2 cellular contexts compared by ENCODE assay signal in the genomic region with DNA sequence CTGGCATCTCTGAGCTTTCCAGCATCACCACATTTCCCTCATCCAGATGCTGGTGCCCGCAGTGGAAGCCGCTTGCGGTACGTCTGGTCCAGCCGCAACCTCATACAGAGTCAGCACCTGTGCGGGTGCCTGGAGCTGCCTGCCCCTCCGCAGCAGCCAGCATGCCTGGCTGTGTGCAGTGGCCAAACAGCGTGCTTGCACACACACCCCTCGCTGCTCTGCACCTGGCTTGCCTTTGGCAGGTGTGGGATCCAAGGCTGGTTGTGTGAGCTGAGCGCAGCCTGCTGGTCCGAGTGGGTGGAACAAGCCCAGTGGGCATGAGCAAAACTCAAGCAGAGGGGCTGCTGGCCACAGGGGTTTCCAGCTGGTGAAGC.
TF ChIP-seq lines count a peak whose summit lies in the region.

No MANE protein-coding gene starts in this region.

TF ChIP-seq in SK-N-SH, 30 proteins besides CTCF, POLR2A, EP300 and RAD21 (continued from another document):
- no peak for TF ChIP-seq RXRA (IDR thresholded peaks at IDR 0.05; ENCODE audit: borderline replicate concordance, low read depth)
- no peak for TF ChIP-seq SMC3 (IDR thresholded peaks at IDR 0.05; ENCODE audit: low read depth, low read length)
- TF ChIP-seq, protein P1, sequence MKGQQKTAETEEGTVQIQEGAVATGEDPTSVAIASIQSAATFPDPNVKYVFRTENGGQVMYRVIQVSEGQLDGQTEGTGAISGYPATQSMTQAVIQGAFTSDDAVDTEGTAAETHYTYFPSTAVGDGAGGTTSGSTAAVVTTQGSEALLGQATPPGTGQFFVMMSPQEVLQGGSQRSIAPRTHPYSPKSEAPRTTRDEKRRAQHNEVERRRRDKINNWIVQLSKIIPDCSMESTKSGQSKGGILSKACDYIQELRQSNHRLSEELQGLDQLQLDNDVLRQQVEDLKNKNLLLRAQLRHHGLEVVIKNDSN (IDR thresholded peaks at IDR 0.05; ENCODE audit: borderline replicate concordance, low read depth), result no peak
- TF ChIP-seq ELF1 (IDR thresholded peaks at IDR 0.05), result no peak
- TF ChIP-seq NFIC (IDR thresholded peaks at IDR 0.05; ENCODE audit: borderline replicate concordance), result no peak
- no peak for TF ChIP-seq NRF1 (IDR thresholded peaks at IDR 0.05; ENCODE audit: low read depth, low read length)
- TF ChIP-seq, protein P2, sequence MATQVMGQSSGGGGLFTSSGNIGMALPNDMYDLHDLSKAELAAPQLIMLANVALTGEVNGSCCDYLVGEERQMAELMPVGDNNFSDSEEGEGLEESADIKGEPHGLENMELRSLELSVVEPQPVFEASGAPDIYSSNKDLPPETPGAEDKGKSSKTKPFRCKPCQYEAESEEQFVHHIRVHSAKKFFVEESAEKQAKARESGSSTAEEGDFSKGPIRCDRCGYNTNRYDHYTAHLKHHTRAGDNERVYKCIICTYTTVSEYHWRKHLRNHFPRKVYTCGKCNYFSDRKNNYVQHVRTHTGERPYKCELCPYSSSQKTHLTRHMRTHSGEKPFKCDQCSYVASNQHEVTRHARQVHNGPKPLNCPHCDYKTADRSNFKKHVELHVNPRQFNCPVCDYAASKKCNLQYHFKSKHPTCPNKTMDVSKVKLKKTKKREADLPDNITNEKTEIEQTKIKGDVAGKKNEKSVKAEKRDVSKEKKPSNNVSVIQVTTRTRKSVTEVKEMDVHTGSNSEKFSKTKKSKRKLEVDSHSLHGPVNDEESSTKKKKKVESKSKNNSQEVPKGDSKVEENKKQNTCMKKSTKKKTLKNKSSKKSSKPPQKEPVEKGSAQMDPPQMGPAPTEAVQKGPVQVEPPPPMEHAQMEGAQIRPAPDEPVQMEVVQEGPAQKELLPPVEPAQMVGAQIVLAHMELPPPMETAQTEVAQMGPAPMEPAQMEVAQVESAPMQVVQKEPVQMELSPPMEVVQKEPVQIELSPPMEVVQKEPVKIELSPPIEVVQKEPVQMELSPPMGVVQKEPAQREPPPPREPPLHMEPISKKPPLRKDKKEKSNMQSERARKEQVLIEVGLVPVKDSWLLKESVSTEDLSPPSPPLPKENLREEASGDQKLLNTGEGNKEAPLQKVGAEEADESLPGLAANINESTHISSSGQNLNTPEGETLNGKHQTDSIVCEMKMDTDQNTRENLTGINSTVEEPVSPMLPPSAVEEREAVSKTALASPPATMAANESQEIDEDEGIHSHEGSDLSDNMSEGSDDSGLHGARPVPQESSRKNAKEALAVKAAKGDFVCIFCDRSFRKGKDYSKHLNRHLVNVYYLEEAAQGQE (IDR thresholded peaks at IDR 0.05; ENCODE audit: low read depth, low read length), result no peak
- TF ChIP-seq JUND (IDR thresholded peaks at IDR 0.05), result no peak

TF ChIP-seq in SK-N-SH treated with all-trans-retinoic acid at 6 μM for 48 hours, 23 proteins besides CTCF, POLR2A, EP300 and RAD21 (continued from another document):
- TF ChIP-seq, protein P3, sequence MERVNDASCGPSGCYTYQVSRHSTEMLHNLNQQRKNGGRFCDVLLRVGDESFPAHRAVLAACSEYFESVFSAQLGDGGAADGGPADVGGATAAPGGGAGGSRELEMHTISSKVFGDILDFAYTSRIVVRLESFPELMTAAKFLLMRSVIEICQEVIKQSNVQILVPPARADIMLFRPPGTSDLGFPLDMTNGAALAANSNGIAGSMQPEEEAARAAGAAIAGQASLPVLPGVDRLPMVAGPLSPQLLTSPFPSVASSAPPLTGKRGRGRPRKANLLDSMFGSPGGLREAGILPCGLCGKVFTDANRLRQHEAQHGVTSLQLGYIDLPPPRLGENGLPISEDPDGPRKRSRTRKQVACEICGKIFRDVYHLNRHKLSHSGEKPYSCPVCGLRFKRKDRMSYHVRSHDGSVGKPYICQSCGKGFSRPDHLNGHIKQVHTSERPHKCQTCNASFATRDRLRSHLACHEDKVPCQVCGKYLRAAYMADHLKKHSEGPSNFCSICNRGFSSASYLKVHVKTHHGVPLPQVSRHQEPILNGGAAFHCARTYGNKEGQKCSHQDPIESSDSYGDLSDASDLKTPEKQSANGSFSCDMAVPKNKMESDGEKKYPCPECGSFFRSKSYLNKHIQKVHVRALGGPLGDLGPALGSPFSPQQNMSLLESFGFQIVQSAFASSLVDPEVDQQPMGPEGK (CRISPR knock-in tag; IDR thresholded peaks at IDR 0.05; ENCODE audit: borderline replicate concordance), result no peak
- TF ChIP-seq RARB (CRISPR knock-in tag; IDR thresholded peaks at IDR 0.05), result no peak
- TF ChIP-seq TCF4 (CRISPR knock-in tag; IDR thresholded peaks at IDR 0.05; ENCODE audit: borderline replicate concordance), result no peak
- no peak for TF ChIP-seq ZNF8 (CRISPR knock-in tag; IDR thresholded peaks at IDR 0.05)
- TF ChIP-seq ARNTL (CRISPR knock-in tag; IDR thresholded peaks at IDR 0.05; ENCODE audit: borderline replicate concordance, low read depth), result no peak
- no peak for TF ChIP-seq PPARA (CRISPR knock-in tag; IDR thresholded peaks at IDR 0.05; ENCODE audit: borderline replicate concordance)
- TF ChIP-seq TOX (CRISPR knock-in tag; IDR thresholded peaks at IDR 0.05; ENCODE audit: borderline replicate concordance), result no peak
- TF ChIP-seq ZNF70 (CRISPR knock-in tag; IDR thresholded peaks at IDR 0.05), result no peak
- no peak for TF ChIP-seq ZC3H10 (CRISPR knock-in tag; IDR thresholded peaks at IDR 0.05)
- TF ChIP-seq, protein P4, sequence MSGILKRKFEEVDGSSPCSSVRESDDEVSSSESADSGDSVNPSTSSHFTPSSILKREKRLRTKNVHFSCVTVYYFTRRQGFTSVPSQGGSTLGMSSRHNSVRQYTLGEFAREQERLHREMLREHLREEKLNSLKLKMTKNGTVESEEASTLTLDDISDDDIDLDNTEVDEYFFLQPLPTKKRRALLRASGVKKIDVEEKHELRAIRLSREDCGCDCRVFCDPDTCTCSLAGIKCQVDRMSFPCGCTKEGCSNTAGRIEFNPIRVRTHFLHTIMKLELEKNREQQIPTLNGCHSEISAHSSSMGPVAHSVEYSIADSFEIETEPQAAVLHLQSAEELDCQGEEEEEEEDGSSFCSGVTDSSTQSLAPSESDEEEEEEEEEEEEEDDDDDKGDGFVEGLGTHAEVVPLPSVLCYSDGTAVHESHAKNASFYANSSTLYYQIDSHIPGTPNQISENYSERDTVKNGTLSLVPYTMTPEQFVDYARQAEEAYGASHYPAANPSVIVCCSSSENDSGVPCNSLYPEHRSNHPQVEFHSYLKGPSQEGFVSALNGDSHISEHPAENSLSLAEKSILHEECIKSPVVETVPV (CRISPR knock-in tag; IDR thresholded peaks at IDR 0.05), result no peak
- TF ChIP-seq GLIS3 (CRISPR knock-in tag; IDR thresholded peaks at IDR 0.05), result no peak
TF ChIP-seq in SK-N-SH treated with all-trans-retinoic acid at 6 μM for 48 hours: peak in this region for 0.
